Comparison of ENCODE assay signal across 27 cellular contexts in the genomic region with DNA sequence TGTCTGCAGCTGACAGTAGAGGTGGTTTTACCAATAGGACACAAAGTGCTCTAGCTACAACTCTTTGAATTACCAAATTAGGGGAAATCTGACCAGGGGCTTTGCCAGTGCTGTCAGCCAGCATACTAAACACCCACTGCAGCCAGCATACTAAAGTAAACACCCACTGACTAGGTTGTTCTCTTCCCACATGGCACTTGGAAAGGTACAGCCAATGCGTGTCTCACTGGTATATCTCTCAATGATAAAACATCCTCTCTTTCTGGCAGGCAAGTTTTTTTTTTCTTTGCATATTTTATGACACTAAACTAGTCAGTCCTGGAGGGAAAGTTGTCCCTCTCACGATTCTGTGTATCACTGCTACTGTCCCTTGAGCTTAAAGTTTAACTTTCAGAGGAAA.
"Had no signal": no experiment of that assay in that cellular context is flagged by ENCODE, and none has a peak within 500 bp of the region (broad histone marks: within the 10 kb centered on the region; RNA-seq: fewer than 3 reads in every experiment).

No MANE protein-coding gene starts in this region.

- H3K4me1 ChIP-seq: SJCRH30 had no signal

- H3K27ac ChIP-seq: brain microvascular endothelial cell, SJCRH30, SK-N-MC had no signal

- H3K4me3 ChIP-seq: SJCRH30, SK-N-MC had no signal

- H3K36me3 ChIP-seq: brain microvascular endothelial cell, SJCRH30 had no signal

- H3K9me3 ChIP-seq: SJCRH30 had no signal

- H3K27me3 ChIP-seq: brain microvascular endothelial cell, SJCRH30 had no signal

- DNase-seq: activated CD4-positive, alpha-beta T cell treated with anti-CD3 and anti-CD28 coated beads, Interleukin-2, amount 10 ng/mL, durations not matched to agents 24 days and 14 days; activated CD4-positive, alpha-beta T cell treated with anti-CD3 and anti-CD28 coated beads, Interleukin-2, amount 50 U/mL, for 4 hours; activated CD8-positive, alpha-beta T cell treated with anti-CD3 and anti-CD28 coated beads for 36 hours; activated effector memory CD4-positive, alpha-beta T cell treated with anti-CD3 and anti-CD28 coated beads, Interleukin-2, amount 50 U/mL, for 16 hours; activated naive CD4-positive, alpha-beta T cell; activated naive CD4-positive, alpha-beta T cell treated with anti-CD3 and anti-CD28 coated beads, Interleukin-2, amount 50 U/mL, for 16 hours; activated naive CD8-positive, alpha-beta T cell treated with anti-CD3 and anti-CD28 coated beads for 36 hours; activated T-cell treated with anti-CD3 and anti-CD28 coated beads, Interleukin-2, amount 50 U/mL, for 1 hour; activated T-cell treated with anti-CD3 and anti-CD28 coated beads, Interleukin-2, amount 50 U/mL, for 72 hours; amniotic stem cell; aorta; brain microvascular endothelial cell; central memory CD4-positive, alpha-beta T cell; NCI-H1092 treated with DMSO at 0.1 percent for 48 hours; NCI-H1417; NCI-H146; NCI-H187; NCI-H2029 treated with DMSO at 0.1 percent for 48 hours; NCI-H2107; NCI-H2227 treated with DMSO at 0.1 percent for 48 hours; NCI-H446; NCI-H510A treated with DMSO at 0.1 percent for 48 hours; NK-92 treated with Interleukin-12 subunit alpha and Interleukin-12 subunit beta, amount 100 ng/mL, for 24 hours; SHP77; SJCRH30; T1000 had no signal
